Comparison of ENCODE assay signal across 35 cellular contexts in genomic region chr19:34825212-34825611, GRCh38.
"Had no signal": no experiment of that assay in that cellular context is flagged by ENCODE, and none has a peak within 500 bp of the region (broad histone marks: within the 10 kb centered on the region; RNA-seq: fewer than 3 reads in every experiment).

No MANE protein-coding gene starts in this region.

- H3K36me3 ChIP-seq: adrenal gland, brain microvascular endothelial cell, breast epithelium, WERI-Rb-1 had no signal

- H3K4me1 ChIP-seq: adrenal gland, body of pancreas, breast epithelium had no signal

- H3K36me3 Mint-ChIP-seq: activated CD8-positive, alpha-beta memory T cell treated with anti-CD3 and anti-CD28 coated beads, Interleukin-2, amount 10 ng/mL, durations not matched to agents 7 days and 5 days; activated naive CD4-positive, alpha-beta T cell treated with anti-CD3 and anti-CD28 coated beads, Interleukin-2, amount 10 ng/mL, durations not matched to agents 7 days and 5 days; WTC11 had no signal

- H3K27ac Mint-ChIP-seq: activated CD4-positive, alpha-beta memory T cell treated with anti-CD3 and anti-CD28 coated beads, Interleukin-2, amount 10 ng/mL, durations not matched to agents 7 days and 5 days; activated CD4-positive, alpha-beta T cell treated with anti-CD3 and anti-CD28 coated beads for 36 hours; activated CD4-positive, alpha-beta T cell treated with anti-CD3 and anti-CD28 coated beads, Interleukin-2, amount 10 ng/mL, durations not matched to agents 7 days and 5 days; activated CD8-positive, alpha-beta memory T cell treated with anti-CD3 and anti-CD28 coated beads, Interleukin-2, amount 10 ng/mL, durations not matched to agents 7 days and 5 days; activated CD8-positive, alpha-beta T cell treated with anti-CD3 and anti-CD28 coated beads, Interleukin-2, amount 10 ng/mL, durations not matched to agents 7 days and 5 days; activated naive CD4-positive, alpha-beta T cell treated with anti-CD3 and anti-CD28 coated beads, Interleukin-2, amount 10 ng/mL, durations not matched to agents 7 days and 5 days; activated naive CD4-positive, alpha-beta T cell treated with anti-CD3 and anti-CD28 coated beads, Interleukin-2, amount 50 U/mL, for 24 hours; activated naive CD8-positive, alpha-beta T cell; activated T-cell treated with anti-CD3 and anti-CD28 coated beads, Interleukin-2, amount 50 U/mL, for 24 hours; activated T-helper 2 cell treated with anti-CD3 and anti-CD28 coated beads, Interferon-gamma antibody, Interleukin-2, Interleukin-4, amounts not matched to agents 10 μg/mL and 5 μg/mL and 100 μg/mL, durations not matched to agents 14 hours and 24 hours and 36 hours; T-helper 1 cell treated with Interleukin-12 subunit alpha and Interleukin-12 subunit beta and Interleukin-4 antibody, amounts not matched to agents 30 μg/mL and 1 μg/mL, for 36 hours; T-helper 2 cell treated with Interferon-gamma antibody and Interleukin-4, amounts not matched to agents 5 μg/mL and 100 μg/mL, for 36 hours; WTC11 had no signal

- H3K9me3 Mint-ChIP-seq: activated CD4-positive, alpha-beta memory T cell treated with anti-CD3 and anti-CD28 coated beads, Interleukin-2, amount 10 ng/mL, durations not matched to agents 7 days and 5 days; activated T-cell treated with anti-CD3 and anti-CD28 coated beads, Interleukin-2, amount 50 U/mL, for 24 hours; activated T-helper 2 cell treated with anti-CD3 and anti-CD28 coated beads, Interferon-gamma antibody, Interleukin-2, Interleukin-4, amounts not matched to agents 10 μg/mL and 5 μg/mL and 100 μg/mL, durations not matched to agents 14 hours and 24 hours and 36 hours; T-helper 2 cell treated with Interferon-gamma antibody and Interleukin-4, amounts not matched to agents 5 μg/mL and 100 μg/mL, for 36 hours had no signal

- H3K27me3 ChIP-seq: adrenal gland, body of pancreas, brain microvascular endothelial cell, breast epithelium had no signal

- H3K4me3 ChIP-seq: adrenal gland, body of pancreas, breast epithelium had no signal

- DNase-seq: activated CD4-positive, alpha-beta memory T cell treated with anti-CD3 and anti-CD28 coated beads, Interleukin-2, amount 10 ng/mL, durations not matched to agents 7 days and 5 days; activated CD4-positive, alpha-beta T cell treated with anti-CD3 and anti-CD28 coated beads for 1 hour; activated CD4-positive, alpha-beta T cell treated with anti-CD3 and anti-CD28 coated beads for 36 hours; activated CD4-positive, alpha-beta T cell treated with anti-CD3 and anti-CD28 coated beads for 48 hours; activated CD4-positive, alpha-beta T cell treated with anti-CD3 and anti-CD28 coated beads, Interleukin-2, amount 10 ng/mL, durations not matched to agents 7 days and 5 days; activated CD4-positive, alpha-beta T cell treated with anti-CD3 and anti-CD28 coated beads, Interleukin-2, amount 50 U/mL, for 48 hours; activated CD4-positive, CD25-positive, alpha-beta regulatory T cell; activated CD8-positive, alpha-beta memory T cell treated with anti-CD3 and anti-CD28 coated beads for 24 hours; activated CD8-positive, alpha-beta memory T cell treated with anti-CD3 and anti-CD28 coated beads, Interleukin-2, amount 10 ng/mL, durations not matched to agents 7 days and 5 days; activated CD8-positive, alpha-beta memory T cell treated with anti-CD3 and anti-CD28 coated beads, Interleukin-2, amount 50 U/mL, for 48 hours; activated CD8-positive, alpha-beta T cell treated with anti-CD3 and anti-CD28 coated beads, Interleukin-2, amount 10 ng/mL, durations not matched to agents 7 days and 5 days; activated effector memory CD4-positive, alpha-beta T cell treated with Interleukin-2 at 50 U/mL for 16 hours; activated gamma-delta T cell; activated naive CD4-positive, alpha-beta T cell treated with anti-CD3 and anti-CD28 coated beads, Interleukin-2, amount 10 ng/mL, durations not matched to agents 7 days and 5 days; activated naive CD4-positive, alpha-beta T cell treated with Interleukin-2 at 50 U/mL for 16 hours; activated T-cell treated with anti-CD3 and anti-CD28 coated beads, Interleukin-2, amount 50 U/mL, for 24 hours; activated T-cell treated with anti-CD3 and anti-CD28 coated beads, Interleukin-2, amount 50 U/mL, for 48 hours; adrenal gland; amniotic stem cell; aorta; body of pancreas; brain microvascular endothelial cell; central memory CD4-positive, alpha-beta T cell; T-helper 1 cell; T-helper 2 cell; T-helper 9 cell; WERI-Rb-1 had no signal

- H3K4me1 Mint-ChIP-seq: activated CD4-positive, alpha-beta memory T cell treated with anti-CD3 and anti-CD28 coated beads, Interleukin-2, amount 10 ng/mL, durations not matched to agents 7 days and 5 days; activated CD4-positive, alpha-beta T cell treated with anti-CD3 and anti-CD28 coated beads for 36 hours; activated CD4-positive, alpha-beta T cell treated with anti-CD3 and anti-CD28 coated beads, Interleukin-2, amount 10 ng/mL, durations not matched to agents 7 days and 5 days; activated CD8-positive, alpha-beta memory T cell treated with anti-CD3 and anti-CD28 coated beads, Interleukin-2, amount 10 ng/mL, durations not matched to agents 7 days and 5 days; activated naive CD4-positive, alpha-beta T cell treated with anti-CD3 and anti-CD28 coated beads, Interleukin-2, amount 10 ng/mL, durations not matched to agents 7 days and 5 days; activated naive CD4-positive, alpha-beta T cell treated with anti-CD3 and anti-CD28 coated beads, Interleukin-2, amount 50 U/mL, for 24 hours; WTC11 had no signal

- H3K27me3 Mint-ChIP-seq: activated CD4-positive, alpha-beta memory T cell treated with anti-CD3 and anti-CD28 coated beads, Interleukin-2, amount 10 ng/mL, durations not matched to agents 7 days and 5 days; activated CD4-positive, alpha-beta T cell treated with anti-CD3 and anti-CD28 coated beads for 36 hours; activated CD4-positive, alpha-beta T cell treated with anti-CD3 and anti-CD28 coated beads, Interleukin-2, amount 10 ng/mL, durations not matched to agents 7 days and 5 days; activated CD8-positive, alpha-beta memory T cell treated with anti-CD3 and anti-CD28 coated beads, Interleukin-2, amount 10 ng/mL, durations not matched to agents 7 days and 5 days; activated naive CD4-positive, alpha-beta T cell treated with anti-CD3 and anti-CD28 coated beads, Interleukin-2, amount 10 ng/mL, durations not matched to agents 7 days and 5 days; activated naive CD4-positive, alpha-beta T cell treated with anti-CD3 and anti-CD28 coated beads, Interleukin-2, amount 50 U/mL, for 24 hours; activated naive CD8-positive, alpha-beta T cell; activated T-cell treated with anti-CD3 and anti-CD28 coated beads, Interleukin-2, amount 50 U/mL, for 24 hours had no signal

- ATAC-seq: activated CD4-positive, alpha-beta T cell treated with anti-CD3 and anti-CD28 coated beads for 36 hours; activated CD4-positive, CD25-positive, alpha-beta regulatory T cell treated with anti-CD3 and anti-CD28 coated beads, Interleukin-2, amount 50 U/mL, for 24 hours; activated CD8-positive, alpha-beta memory T cell treated with anti-CD3 and anti-CD28 coated beads, Interleukin-2, amount 10 ng/mL, durations not matched to agents 7 days and 5 days; activated CD8-positive, alpha-beta T cell treated with anti-CD3 and anti-CD28 coated beads, Interleukin-2, amount 10 ng/mL, durations not matched to agents 7 days and 5 days; body of pancreas; WTC11 had no signal

- H3K9me3 ChIP-seq: body of pancreas, breast epithelium had no signal

- H3K4me3 Mint-ChIP-seq: activated CD4-positive, alpha-beta memory T cell treated with anti-CD3 and anti-CD28 coated beads, Interleukin-2, amount 10 ng/mL, durations not matched to agents 7 days and 5 days; activated CD4-positive, alpha-beta T cell treated with anti-CD3 and anti-CD28 coated beads for 36 hours; activated CD4-positive, alpha-beta T cell treated with anti-CD3 and anti-CD28 coated beads, Interleukin-2, amount 10 ng/mL, durations not matched to agents 7 days and 5 days; activated CD8-positive, alpha-beta memory T cell treated with anti-CD3 and anti-CD28 coated beads, Interleukin-2, amount 10 ng/mL, durations not matched to agents 7 days and 5 days; activated CD8-positive, alpha-beta T cell treated with anti-CD3 and anti-CD28 coated beads, Interleukin-2, amount 10 ng/mL, durations not matched to agents 7 days and 5 days; activated naive CD4-positive, alpha-beta T cell treated with anti-CD3 and anti-CD28 coated beads, Interleukin-2, amount 10 ng/mL, durations not matched to agents 7 days and 5 days; activated naive CD4-positive, alpha-beta T cell treated with anti-CD3 and anti-CD28 coated beads, Interleukin-2, amount 50 U/mL, for 24 hours; activated naive CD8-positive, alpha-beta T cell; activated T-cell treated with anti-CD3 and anti-CD28 coated beads, Interleukin-2, amount 50 U/mL, for 24 hours; T-helper 1 cell treated with Interleukin-12 subunit alpha and Interleukin-12 subunit beta and Interleukin-4 antibody, amounts not matched to agents 30 μg/mL and 1 μg/mL, for 36 hours; T-helper 2 cell treated with Interferon-gamma antibody and Interleukin-4, amounts not matched to agents 5 μg/mL and 100 μg/mL, for 36 hours; WTC11 had no signal

- H3K27ac ChIP-seq: adrenal gland, body of pancreas, brain microvascular endothelial cell, breast epithelium, WERI-Rb-1 had no signal
